8 cellular contexts compared by ENCODE assay signal in the genomic region with DNA sequence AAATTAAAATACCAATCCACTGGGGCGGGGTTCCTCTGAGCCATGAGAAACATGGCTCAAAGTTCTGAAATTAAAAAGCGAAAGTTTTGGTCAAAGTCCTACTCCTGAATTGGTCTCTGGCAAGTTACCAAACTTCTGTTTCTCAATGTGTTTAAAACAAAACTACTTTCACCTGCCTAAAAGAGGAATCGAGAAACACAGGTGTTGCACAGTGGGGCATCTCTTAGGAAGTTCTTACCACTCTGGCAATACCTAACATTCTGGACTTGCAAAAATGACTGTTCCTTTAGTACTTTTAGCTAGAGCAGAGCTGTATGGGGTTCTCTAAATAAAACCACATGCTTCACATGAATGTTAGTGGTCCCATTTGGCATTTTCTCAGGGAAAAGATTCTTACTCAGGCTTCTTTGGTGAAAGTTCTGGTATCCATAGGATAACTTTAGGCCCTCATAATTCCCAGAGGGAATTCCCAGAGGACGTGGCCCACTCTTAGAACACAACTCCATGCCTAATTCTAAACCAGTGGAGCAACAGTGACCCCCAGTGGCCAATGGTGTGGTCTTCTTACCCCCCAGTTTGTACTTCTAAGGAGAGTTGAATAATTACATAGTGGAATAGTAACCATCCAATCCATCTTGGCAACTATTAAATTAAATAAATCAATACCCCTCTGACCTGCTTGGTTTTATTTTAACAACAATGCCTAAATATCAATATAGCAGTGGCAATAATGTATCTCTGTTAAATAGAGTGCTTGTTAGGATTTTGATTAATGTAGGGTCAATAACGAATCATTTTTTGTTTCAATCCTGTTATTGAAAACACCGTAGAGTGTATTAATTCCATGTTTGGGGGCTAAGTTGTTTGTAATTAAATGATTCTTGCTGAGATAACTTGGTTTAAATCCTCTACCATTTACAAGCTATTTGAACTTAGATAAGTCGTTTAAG. TPM values are rescaled to one million over a fixed set of nuclear protein-coding genes. Genes with fewer than 3 reads are reported as not detected.
DNase-seq lines count a peak whose midpoint lies in the region; ATAC-seq and FAIRE-seq lines count a peak whose summit lies in the region.

No MANE protein-coding gene starts in this region.

- ATAC-seq in GM21447 (IDR thresholded peaks at IDR 0.05; ENCODE audit: unreplicated experiment), result peak; percentile 99

- peak; percentile 9 for FAIRE-seq in islet of Langerhans (lab: Jason Lieb, UNC)

- peak; percentile 18 for DNase-seq in NCI-H2196 (lab: John Stamatoyannopoulos, UW; ENCODE audit: unreplicated experiment)
- DNase-seq in NCI-H2196 treated with DMSO at 0.1 percent for 48 hours (lab: John Stamatoyannopoulos, UW; ENCODE audit: unreplicated experiment), result no peak
- DNase-seq in HK-2 (ENCODE audit: unreplicated experiment), result peak; percentile 45
- DNase-seq in SJCRH30, result peak; percentile 70 to 92
- peak; percentile 75 for DNase-seq in astrocyte of the hippocampus (ENCODE audit: low read depth, low spot score)
- DNase-seq in stimulated activated CD4-positive, alpha-beta T cell treated with anti-CD3 and anti-CD28 coated beads, Interleukin-4, amount 100 ng/mL, for 1 hour, result peak; percentile 44

- H3K4me3 ChIP-seq in SJCRH30, result no peak overlapping the region

- H3K27ac ChIP-seq in SJCRH30, result no peak overlapping the region

- H3K9me3 ChIP-seq in SJCRH30 (replicated peaks), result no peaks in the 10 kb centered on the region

- no peaks in the 10 kb centered on the region for H3K27me3 ChIP-seq in SJCRH30

- H3K36me3 ChIP-seq in SJCRH30, result no peaks in the 10 kb centered on the region

- H3K4me1 ChIP-seq in SJCRH30, result no peaks in the 10 kb centered on the region

RNA-seq across cellular contexts. Expression of a gene that starts 21.9 kb away (rescaled TPM):
- 0.53 and 0.59 TPM in 2 replicates for total RNA-seq in SJCRH30 (2014; rRNA removed; shearing (Covaris generic))
